8 cellular contexts compared by ENCODE assay signal in the genomic region with DNA sequence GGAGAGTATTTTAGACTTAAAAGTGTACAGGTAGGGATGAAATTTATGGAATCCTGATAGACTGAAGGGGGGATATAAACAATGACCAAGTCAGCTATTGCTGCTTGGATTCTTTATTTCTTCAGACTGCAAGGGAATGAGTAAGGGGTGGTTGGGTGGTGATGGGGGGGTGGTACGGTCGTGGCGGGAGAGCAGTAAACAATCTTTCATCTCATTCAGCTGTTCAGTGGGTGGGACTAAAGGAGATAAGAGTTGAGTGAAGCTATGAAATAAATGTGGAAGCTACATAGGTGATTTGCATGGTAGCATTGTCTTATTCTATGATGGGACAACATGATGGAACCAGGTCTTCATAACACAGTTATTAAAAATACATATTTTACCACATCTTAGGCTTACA. TPM values are rescaled to one million over a fixed set of nuclear protein-coding genes. Genes with fewer than 3 reads are reported as not detected.
DNase-seq lines count a peak whose midpoint lies in the region; ATAC-seq and TF ChIP-seq lines count a peak whose summit lies in the region.

No MANE protein-coding gene starts in this region.

- no peaks in the 10 kb centered on the region for H3K9me3 ChIP-seq in iPS-15b (ENCODE audit: control insufficient read depth, insufficient read depth, low read length)

- no peaks in the 10 kb centered on the region for H3K36me3 ChIP-seq in iPS-15b (ENCODE audit: control insufficient read depth, insufficient read depth, low read length)

- H3K4me3 Mint-ChIP-seq in activated CD8-positive, alpha-beta T cell treated with anti-CD3 and anti-CD28 coated beads for 36 hours = peak overlapping the region; percentile 98
- peak overlapping the region; percentile 95 for H3K4me3 Mint-ChIP-seq in stimulated activated naive CD8-positive, alpha-beta T cell treated with anti-CD3 and anti-CD28 coated beads, Interleukin-15, Interleukin-2, amounts not matched to agents 100 ng/mL and 50 ng/mL, for 24 hours

- TF ChIP-seq CTCF in activated CD8-positive, alpha-beta T cell treated with anti-CD3 and anti-CD28 coated beads for 36 hours (IDR thresholded peaks at IDR 0.05) = no peak

- intact Hi-C loops in activated CD8-positive, alpha-beta T cell treated with anti-CD3 and anti-CD28 coated beads for 36 hours (cut with micrococcal nuclease) = loop anchor here (5.0 kb wide), 3 partner anchors 75 to 110 kb away; no protein-coding TSS in a partner anchor

- peak; percentile 25 for DNase-seq in activated naive CD4-positive, alpha-beta T cell treated with Interleukin-2 at 50 U/mL for 16 hours
- DNase-seq in activated naive CD4-positive, alpha-beta T cell (lab: John Stamatoyannopoulos, UW) = no peak
- peak; percentile 50 for DNase-seq in activated CD8-positive, alpha-beta T cell treated with anti-CD3 and anti-CD28 coated beads for 36 hours
- DNase-seq in SIG-M5 (lab: John Stamatoyannopoulos, UW) (no peak), midbrain (lab: John Stamatoyannopoulos, UW) (no peak), NCI-H2171 (lab: John Stamatoyannopoulos, UW) (no peak)

- peak overlapping the region; percentile 81 for H3K4me3 ChIP-seq in iPS-15b (ENCODE audit: low read depth, low read length)

- peaks cover 27% of the 10 kb centered on the region for H3K36me3 Mint-ChIP-seq in activated CD8-positive, alpha-beta T cell treated with anti-CD3 and anti-CD28 coated beads for 36 hours (ENCODE audit: low read depth)
- peaks cover 28% of the 10 kb centered on the region for H3K36me3 Mint-ChIP-seq in stimulated activated naive CD8-positive, alpha-beta T cell treated with anti-CD3 and anti-CD28 coated beads, Interleukin-15, Interleukin-2, amounts not matched to agents 100 ng/mL and 50 ng/mL, for 24 hours (ENCODE audit: low read depth)

- CTCF ChIA-PET in activated CD8-positive, alpha-beta T cell treated with anti-CD3 and anti-CD28 coated beads for 36 hours (lab: Charles Lee) = interaction anchor here (0.8 to 2.8 kb wide), 6 partner anchors 11 to 111 kb away, joined by 3 to 8 read pairs (median 3); no protein-coding TSS in a partner anchor

- H3K4me1 ChIP-seq in iPS-15b (ENCODE audit: control insufficient read depth, insufficient read depth, low read length) = peaks cover 4% of the 10 kb centered on the region

- peaks cover 45% of the 10 kb centered on the region for H3K4me1 Mint-ChIP-seq in activated CD8-positive, alpha-beta T cell treated with anti-CD3 and anti-CD28 coated beads for 36 hours (ENCODE audit: low read depth)
- H3K4me1 Mint-ChIP-seq in stimulated activated naive CD8-positive, alpha-beta T cell treated with anti-CD3 and anti-CD28 coated beads, Interleukin-15, Interleukin-2, amounts not matched to agents 100 ng/mL and 50 ng/mL, for 24 hours (ENCODE audit: low read depth) = peaks cover 54% of the 10 kb centered on the region

- H3K27me3 Mint-ChIP-seq in activated CD8-positive, alpha-beta T cell treated with anti-CD3 and anti-CD28 coated beads for 36 hours = no peaks in the 10 kb centered on the region
- H3K27me3 Mint-ChIP-seq in stimulated activated naive CD8-positive, alpha-beta T cell treated with anti-CD3 and anti-CD28 coated beads, Interleukin-15, Interleukin-2, amounts not matched to agents 100 ng/mL and 50 ng/mL, for 24 hours = no peaks in the 10 kb centered on the region

- no peak for ATAC-seq in activated CD8-positive, alpha-beta T cell treated with anti-CD3 and anti-CD28 coated beads for 36 hours

- peak overlapping the region; percentile 99 for H3K27ac Mint-ChIP-seq in activated CD8-positive, alpha-beta T cell treated with anti-CD3 and anti-CD28 coated beads for 36 hours
- H3K27ac Mint-ChIP-seq in stimulated activated naive CD8-positive, alpha-beta T cell treated with anti-CD3 and anti-CD28 coated beads, Interleukin-15, Interleukin-2, amounts not matched to agents 100 ng/mL and 50 ng/mL, for 24 hours = peak overlapping the region; percentile 96

- POLR2A ChIA-PET in activated CD8-positive, alpha-beta T cell treated with anti-CD3 and anti-CD28 coated beads for 36 hours (lab: Charles Lee) = interaction anchor here (0.6 to 6.8 kb wide), 6 partner anchors 9 to 117 kb away, joined by 3 to 65 read pairs (median 3); partner anchors contain the start of gene HERPUD2

- no peaks in the 10 kb centered on the region for H3K27me3 ChIP-seq in iPS-15b (ENCODE audit: control insufficient read depth, insufficient read depth, low read length)

- no peaks in the 10 kb centered on the region for H3K9me3 Mint-ChIP-seq in activated CD8-positive, alpha-beta T cell treated with anti-CD3 and anti-CD28 coated beads for 36 hours
- H3K9me3 Mint-ChIP-seq in stimulated activated naive CD8-positive, alpha-beta T cell treated with anti-CD3 and anti-CD28 coated beads, Interleukin-15, Interleukin-2, amounts not matched to agents 100 ng/mL and 50 ng/mL, for 24 hours = no peaks in the 10 kb centered on the region

- no peak overlapping the region for H3K9ac ChIP-seq in iPS-15b (ENCODE audit: low read depth, low read length)

RNA-seq across cellular contexts. Expression of gene SEPTIN7, which starts 1.8 kb away (rescaled TPM):
- 100 to 1,000 TPM; 231 to 235 TPM for total RNA-seq in activated CD8-positive, alpha-beta T cell treated with anti-CD3 and anti-CD28 coated beads for 36 hours

Comparison
In these comparisons a context has a peak if more than half of its experiments do, and no peak if none do; other contexts are left out.
1. DNase-seq: peak in activated naive CD4-positive, alpha-beta T cell treated with Interleukin-2 at 50 U/mL for 16 hours (single experiment) and activated CD8-positive, alpha-beta T cell treated with anti-CD3 and anti-CD28 coated beads for 36 hours (single experiment); none in activated naive CD4-positive, alpha-beta T cell (0 of 4), SIG-M5 (single experiment), midbrain (single experiment) and NCI-H2171 (single experiment).